1 cellular context compared by ENCODE assay signal in the genomic region with DNA sequence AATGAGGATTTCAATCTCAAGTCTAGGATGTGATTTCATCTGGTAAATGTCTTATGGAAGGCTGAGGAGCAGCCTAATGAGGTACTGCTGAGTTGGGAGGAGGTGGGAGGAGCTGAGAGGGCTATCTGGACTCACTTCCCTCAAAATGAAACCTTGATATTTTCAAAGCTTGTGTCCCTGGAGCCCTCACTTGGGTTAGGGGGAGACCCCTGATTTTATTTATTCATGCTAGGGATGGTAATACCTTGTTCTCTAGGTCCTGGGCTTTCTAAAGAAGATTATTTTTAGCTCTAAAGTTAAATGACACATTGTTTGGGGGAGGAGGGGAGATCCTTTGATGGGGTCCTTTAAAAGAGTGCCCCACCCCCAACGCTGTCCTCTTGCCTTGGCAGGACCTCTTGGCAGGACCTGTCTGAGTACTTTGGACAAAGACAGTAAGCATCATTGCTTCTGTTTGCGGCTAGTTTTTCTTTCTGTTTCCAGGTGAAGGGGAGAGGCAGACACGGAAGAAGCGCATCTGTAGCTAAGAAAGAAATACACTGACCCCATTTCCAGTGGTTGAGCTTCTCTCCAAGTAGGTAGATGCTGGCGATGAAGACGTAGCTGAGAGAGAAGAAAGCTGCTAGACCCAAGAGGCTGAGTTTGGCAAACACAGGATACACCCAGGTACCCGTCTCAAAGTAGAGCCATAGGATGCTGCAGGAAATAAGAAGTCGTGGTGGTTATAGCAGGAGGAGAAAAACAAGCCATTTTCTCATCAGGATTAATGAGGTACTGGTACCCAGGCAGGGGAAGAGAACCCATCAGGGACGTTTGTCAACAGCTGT.
TF ChIP-seq lines count a peak whose summit lies in the region.

No MANE protein-coding gene starts in this region.

TF ChIP-seq in GM12878, 131 proteins besides CTCF, POLR2A, EP300 and RAD21 (continued from another document and continues in another):
- TF ChIP-seq ZBTB11 (CRISPR knock-in tag; IDR thresholded peaks at IDR 0.05) (no peak), MXI1 (IDR thresholded peaks at IDR 0.05; ENCODE audit: low read depth, low read length) (no peak), NR2F1 (conservative IDR thresholded peaks at IDR 0.05) (peak; percentile 49; the same call in 1 of the 2 replicates), ZBTB4 (CRISPR knock-in tag; IDR thresholded peaks at IDR 0.05) (no peak), SIN3A (IDR thresholded peaks at IDR 0.05; ENCODE audit: low read depth, low read length) (no peak), STAT1 (conservative IDR thresholded peaks at IDR 0.05) (no peak), BRCA1 (IDR thresholded peaks at IDR 0.05; ENCODE audit: low read depth, low read length) (no peak), MEF2B (IDR thresholded peaks at IDR 0.05; ENCODE audit: partially characterized antibody, poor library complexity, severe bottlenecking) (peak; percentile 63), IKZF1 (conservative IDR thresholded peaks at IDR 0.05) (peak; percentile 10), SUPT20H (IDR thresholded peaks at IDR 0.05; ENCODE audit: borderline replicate concordance, control insufficient read depth, low read depth, low read length) (no peak), PKNOX1 (IDR thresholded peaks at IDR 0.05) (no peak), KDM1A (IDR thresholded peaks at IDR 0.05; ENCODE audit: borderline replicate concordance) (no peak), SRF (IDR thresholded peaks at IDR 0.05; ENCODE audit: low read depth in 2 of 2, low read length in 2 of 2) (no peak), NR2C1 (IDR thresholded peaks at IDR 0.05) (no peak), PBX3 (IDR thresholded peaks at IDR 0.05; ENCODE audit: insufficient replicate concordance, low read depth, low read length) (no peak), RELA (IDR thresholded peaks at IDR 0.05; ENCODE audit: borderline replicate concordance, partially characterized antibody) (no peak), KAT2A (conservative IDR thresholded peaks at IDR 0.05; ENCODE audit: control insufficient read depth, low read depth, low read length) (no peak), SUZ12 (IDR thresholded peaks at IDR 0.05; ENCODE audit: unreplicated experiment) (no peak), ATF3 (IDR thresholded peaks at IDR 0.05; ENCODE audit: borderline replicate concordance, extremely low read depth, low read depth, low read length) (no peak), TAF1 (IDR thresholded peaks at IDR 0.05; ENCODE audit: borderline replicate concordance, low read depth, low read length) (no peak), NRF1 (conservative IDR thresholded peaks at IDR 0.05; ENCODE audit: low read depth, low read length) (no peak), MTA3 (IDR thresholded peaks at IDR 0.05; ENCODE audit: borderline replicate concordance, low read length) (no peak), TBL1XR1 (IDR thresholded peaks at IDR 0.05; ENCODE audit: low read depth, low read length) (no peak), YY1 (IDR thresholded peaks at IDR 0.05; ENCODE audit: low read depth, low read length) (no peak), TARDBP (IDR thresholded peaks at IDR 0.05; ENCODE audit: borderline replicate concordance) (no peak), RB1 (IDR thresholded peaks at IDR 0.05; ENCODE audit: borderline replicate concordance) (no peak; the same call in 1 of the 2 replicates)
- TF ChIP-seq, protein P1, sequence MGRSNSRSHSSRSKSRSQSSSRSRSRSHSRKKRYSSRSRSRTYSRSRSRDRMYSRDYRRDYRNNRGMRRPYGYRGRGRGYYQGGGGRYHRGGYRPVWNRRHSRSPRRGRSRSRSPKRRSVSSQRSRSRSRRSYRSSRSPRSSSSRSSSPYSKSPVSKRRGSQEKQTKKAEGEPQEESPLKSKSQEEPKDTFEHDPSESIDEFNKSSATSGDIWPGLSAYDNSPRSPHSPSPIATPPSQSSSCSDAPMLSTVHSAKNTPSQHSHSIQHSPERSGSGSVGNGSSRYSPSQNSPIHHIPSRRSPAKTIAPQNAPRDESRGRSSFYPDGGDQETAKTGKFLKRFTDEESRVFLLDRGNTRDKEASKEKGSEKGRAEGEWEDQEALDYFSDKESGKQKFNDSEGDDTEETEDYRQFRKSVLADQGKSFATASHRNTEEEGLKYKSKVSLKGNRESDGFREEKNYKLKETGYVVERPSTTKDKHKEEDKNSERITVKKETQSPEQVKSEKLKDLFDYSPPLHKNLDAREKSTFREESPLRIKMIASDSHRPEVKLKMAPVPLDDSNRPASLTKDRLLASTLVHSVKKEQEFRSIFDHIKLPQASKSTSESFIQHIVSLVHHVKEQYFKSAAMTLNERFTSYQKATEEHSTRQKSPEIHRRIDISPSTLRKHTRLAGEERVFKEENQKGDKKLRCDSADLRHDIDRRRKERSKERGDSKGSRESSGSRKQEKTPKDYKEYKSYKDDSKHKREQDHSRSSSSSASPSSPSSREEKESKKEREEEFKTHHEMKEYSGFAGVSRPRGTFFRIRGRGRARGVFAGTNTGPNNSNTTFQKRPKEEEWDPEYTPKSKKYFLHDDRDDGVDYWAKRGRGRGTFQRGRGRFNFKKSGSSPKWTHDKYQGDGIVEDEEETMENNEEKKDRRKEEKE (IDR thresholded peaks at IDR 0.05): no peak
- TF ChIP-seq, protein P2, sequence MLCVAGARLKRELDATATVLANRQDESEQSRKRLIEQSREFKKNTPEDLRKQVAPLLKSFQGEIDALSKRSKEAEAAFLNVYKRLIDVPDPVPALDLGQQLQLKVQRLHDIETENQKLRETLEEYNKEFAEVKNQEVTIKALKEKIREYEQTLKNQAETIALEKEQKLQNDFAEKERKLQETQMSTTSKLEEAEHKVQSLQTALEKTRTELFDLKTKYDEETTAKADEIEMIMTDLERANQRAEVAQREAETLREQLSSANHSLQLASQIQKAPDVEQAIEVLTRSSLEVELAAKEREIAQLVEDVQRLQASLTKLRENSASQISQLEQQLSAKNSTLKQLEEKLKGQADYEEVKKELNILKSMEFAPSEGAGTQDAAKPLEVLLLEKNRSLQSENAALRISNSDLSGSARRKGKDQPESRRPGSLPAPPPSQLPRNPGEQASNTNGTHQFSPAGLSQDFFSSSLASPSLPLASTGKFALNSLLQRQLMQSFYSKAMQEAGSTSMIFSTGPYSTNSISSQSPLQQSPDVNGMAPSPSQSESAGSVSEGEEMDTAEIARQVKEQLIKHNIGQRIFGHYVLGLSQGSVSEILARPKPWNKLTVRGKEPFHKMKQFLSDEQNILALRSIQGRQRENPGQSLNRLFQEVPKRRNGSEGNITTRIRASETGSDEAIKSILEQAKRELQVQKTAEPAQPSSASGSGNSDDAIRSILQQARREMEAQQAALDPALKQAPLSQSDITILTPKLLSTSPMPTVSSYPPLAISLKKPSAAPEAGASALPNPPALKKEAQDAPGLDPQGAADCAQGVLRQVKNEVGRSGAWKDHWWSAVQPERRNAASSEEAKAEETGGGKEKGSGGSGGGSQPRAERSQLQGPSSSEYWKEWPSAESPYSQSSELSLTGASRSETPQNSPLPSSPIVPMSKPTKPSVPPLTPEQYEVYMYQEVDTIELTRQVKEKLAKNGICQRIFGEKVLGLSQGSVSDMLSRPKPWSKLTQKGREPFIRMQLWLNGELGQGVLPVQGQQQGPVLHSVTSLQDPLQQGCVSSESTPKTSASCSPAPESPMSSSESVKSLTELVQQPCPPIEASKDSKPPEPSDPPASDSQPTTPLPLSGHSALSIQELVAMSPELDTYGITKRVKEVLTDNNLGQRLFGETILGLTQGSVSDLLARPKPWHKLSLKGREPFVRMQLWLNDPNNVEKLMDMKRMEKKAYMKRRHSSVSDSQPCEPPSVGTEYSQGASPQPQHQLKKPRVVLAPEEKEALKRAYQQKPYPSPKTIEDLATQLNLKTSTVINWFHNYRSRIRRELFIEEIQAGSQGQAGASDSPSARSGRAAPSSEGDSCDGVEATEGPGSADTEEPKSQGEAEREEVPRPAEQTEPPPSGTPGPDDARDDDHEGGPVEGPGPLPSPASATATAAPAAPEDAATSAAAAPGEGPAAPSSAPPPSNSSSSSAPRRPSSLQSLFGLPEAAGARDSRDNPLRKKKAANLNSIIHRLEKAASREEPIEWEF (IDR thresholded peaks at IDR 0.05; ENCODE audit: insufficient replicate concordance, low read depth, low read length): no peak
- TF ChIP-seq, protein P3, sequence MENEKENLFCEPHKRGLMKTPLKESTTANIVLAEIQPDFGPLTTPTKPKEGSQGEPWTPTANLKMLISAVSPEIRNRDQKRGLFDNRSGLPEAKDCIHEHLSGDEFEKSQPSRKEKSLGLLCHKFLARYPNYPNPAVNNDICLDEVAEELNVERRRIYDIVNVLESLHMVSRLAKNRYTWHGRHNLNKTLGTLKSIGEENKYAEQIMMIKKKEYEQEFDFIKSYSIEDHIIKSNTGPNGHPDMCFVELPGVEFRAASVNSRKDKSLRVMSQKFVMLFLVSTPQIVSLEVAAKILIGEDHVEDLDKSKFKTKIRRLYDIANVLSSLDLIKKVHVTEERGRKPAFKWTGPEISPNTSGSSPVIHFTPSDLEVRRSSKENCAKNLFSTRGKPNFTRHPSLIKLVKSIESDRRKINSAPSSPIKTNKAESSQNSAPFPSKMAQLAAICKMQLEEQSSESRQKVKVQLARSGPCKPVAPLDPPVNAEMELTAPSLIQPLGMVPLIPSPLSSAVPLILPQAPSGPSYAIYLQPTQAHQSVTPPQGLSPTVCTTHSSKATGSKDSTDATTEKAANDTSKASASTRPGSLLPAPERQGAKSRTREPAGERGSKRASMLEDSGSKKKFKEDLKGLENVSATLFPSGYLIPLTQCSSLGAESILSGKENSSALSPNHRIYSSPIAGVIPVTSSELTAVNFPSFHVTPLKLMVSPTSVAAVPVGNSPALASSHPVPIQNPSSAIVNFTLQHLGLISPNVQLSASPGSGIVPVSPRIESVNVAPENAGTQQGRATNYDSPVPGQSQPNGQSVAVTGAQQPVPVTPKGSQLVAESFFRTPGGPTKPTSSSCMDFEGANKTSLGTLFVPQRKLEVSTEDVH (IDR thresholded peaks at IDR 0.05; ENCODE audit: low read depth, partially characterized antibody): no peak
